ENCODE assay signal across 14 cellular contexts in genomic region chr14:20472566-20473206, GRCh38. TPM values are rescaled to one million over a fixed set of nuclear protein-coding genes. Genes with fewer than 3 reads are reported as not detected.
A peak's percentile ranks its signal among the peaks of the same experiment; 100 is the strongest.
DNase-seq lines count a peak whose midpoint lies in the region; TF ChIP-seq lines count a peak whose summit lies in the region.
"Had no signal": no experiment of that assay in that cellular context is flagged by ENCODE, and none has a peak within 500 bp of the region (broad histone marks: within the 10 kb centered on the region; RNA-seq: fewer than 3 reads in every experiment).

No MANE protein-coding gene starts in this region.

- H3K27me3 ChIP-seq in breast epithelium: no peaks in the 10 kb centered on the region
- H3K27me3 ChIP-seq in duodenal mucosa (ENCODE audit: control insufficient read depth in 1 of 2, insufficient read depth in 2 of 2, low read length in 2 of 2): no peaks in the 10 kb centered on the region
- H3K27me3 ChIP-seq: vagina had no signal

- no peaks in the 10 kb centered on the region for H3K36me3 ChIP-seq in breast epithelium
- H3K36me3 ChIP-seq in duodenal mucosa (ENCODE audit: control insufficient read depth in 1 of 2, insufficient read depth in 2 of 2, low read length in 2 of 2): peaks cover 46 to 52% of the 10 kb centered on the region in 2 donors

- POLR2A ChIA-PET in MCF 10A (lab: Yijun Ruan, JAX): interaction anchor here (0.9 to 6.3 kb wide), 3 partner anchors 11 to 17 kb away, joined by 3 to 81 read pairs (median 30); partner anchors contain the start of genes APEX1, OSGEP and PIP4P1

- H3K9me3 ChIP-seq in breast epithelium: no peaks in the 10 kb centered on the region
- H3K9me3 ChIP-seq in duodenal mucosa (ENCODE audit: control insufficient read depth in 1 of 2, low read length in 2 of 2): no peaks in the 10 kb centered on the region
- H3K9me3 ChIP-seq: vagina had no signal

- CTCF ChIA-PET in MCF 10A (lab: Yijun Ruan, JAX): interaction anchor here (0.7 to 1.4 kb wide), 7 partner anchors 12 to 208 kb away, joined by 3 to 5 read pairs (median 3); partner anchors contain the start of gene PIP4P1

- H3K9me3 Mint-ChIP-seq in MCF 10A (ENCODE audit: unreplicated experiment) (no peaks in the 10 kb centered on the region), type B pancreatic cell (no peaks in the 10 kb centered on the region)

- H3K27me3 Mint-ChIP-seq in MCF 10A (ENCODE audit: insufficient read depth, unreplicated experiment) (no peaks in the 10 kb centered on the region), type B pancreatic cell (no peaks in the 10 kb centered on the region)

- intact Hi-C loops in MCF 10A (cut with micrococcal nuclease): no loop called here
- intact Hi-C loops in breast epithelium (cut with DNase I; ENCODE audit: low total_unique reads): no loop called here
- intact Hi-C loops in lower leg skin (cut with DNase I; ENCODE audit: low total_unique reads): no loop called here

- H3K9ac ChIP-seq in duodenal mucosa (ENCODE audit: low read depth in 1 of 2, low read length in 2 of 2): peak overlapping the region in 1 of 2 donors; percentile 55

- H3K4me3 Mint-ChIP-seq in MCF 10A (ENCODE audit: unreplicated experiment) (no peak overlapping the region), type B pancreatic cell (peak overlapping the region; percentile 35)

- WGBS in lower leg skin, 2 donors: 95 to 96% methylated on average over 2 of the region's 2 CpGs

- BruUV-seq in MCF 10A (replicated peaks; lab: Mats Ljungman, UMichigan): no TSS peak

- TF ChIP-seq CTCF in MCF 10A (IDR thresholded peaks at IDR 0.05; ENCODE audit: unreplicated experiment): no peak
- TF ChIP-seq CTCF in breast epithelium (IDR thresholded peaks at IDR 0.05): no peak
- TF ChIP-seq CTCF in type B pancreatic cell (conservative IDR thresholded peaks at IDR 0.05): no peak
- no peak for TF ChIP-seq CTCF in lower leg skin (IDR thresholded peaks at IDR 0.05)

- H3K4me1 Mint-ChIP-seq in MCF 10A (ENCODE audit: insufficient read depth, unreplicated experiment): peaks cover 33% of the 10 kb centered on the region
- H3K4me1 Mint-ChIP-seq in type B pancreatic cell (ENCODE audit: unreplicated experiment): peaks cover 13% of the 10 kb centered on the region

- no peak overlapping the region for H3K4me3 ChIP-seq in breast epithelium
- H3K4me3 ChIP-seq in duodenal mucosa (ENCODE audit: low read depth in 1 of 2, low read length in 2 of 2): peak overlapping the region in 1 of 2 donors; percentile 62
- H3K4me3 ChIP-seq in lower leg skin (ENCODE audit: low read depth, poor library complexity, severe bottlenecking): no peak overlapping the region
- H3K4me3 ChIP-seq: SK-N-MC, vagina had no signal

- H3K4me1 ChIP-seq in breast epithelium (no peaks in the 10 kb centered on the region), duodenal mucosa (ENCODE audit: control insufficient read depth in 1 of 2, insufficient read depth in 2 of 2, low read length in 2 of 2) (peaks cover 34 to 41% of the 10 kb centered on the region in 2 donors)

- H3K27ac ChIP-seq in breast epithelium: no peak overlapping the region
- H3K27ac ChIP-seq in duodenal mucosa (ENCODE audit: low read depth, low read length): peak overlapping the region; percentile 3
- H3K27ac ChIP-seq: SK-N-MC, vagina had no signal

- DNase-seq in MCF 10A (ENCODE audit: unreplicated experiment) (no peak), breast epithelium (ENCODE audit: low spot score in 2 of 2) (no peak), type B pancreatic cell (ENCODE audit: extremely low spot score, unreplicated experiment) (no peak), NCI-H2029 (lab: John Stamatoyannopoulos, UW) (no peak), lower leg skin (ENCODE audit: low spot score in 2 of 2) (no peak)
- DNase-seq: activated CD4-positive, alpha-beta T cell treated with anti-CD3 and anti-CD28 coated beads for 48 hours; anterior cingulate cortex; effector CD4-positive, alpha-beta T cell; left cardiac atrium; NCI-H187; NK-92 treated with Interleukin-12 subunit alpha and Interleukin-12 subunit beta, amount 100 ng/mL, for 24 hours had no signal

- peak overlapping the region; percentile 88 for H3K27ac Mint-ChIP-seq in MCF 10A (ENCODE audit: low read depth, unreplicated experiment)
- H3K27ac Mint-ChIP-seq in type B pancreatic cell: no peak overlapping the region

- H3K36me3 Mint-ChIP-seq in MCF 10A (ENCODE audit: insufficient read depth, unreplicated experiment): peaks cover 64% of the 10 kb centered on the region
- H3K36me3 Mint-ChIP-seq in type B pancreatic cell: peaks cover 16% of the 10 kb centered on the region

- TF ChIP-seq POLR2A in breast epithelium (IDR thresholded peaks at IDR 0.05) (no peak), lower leg skin (IDR thresholded peaks at IDR 0.05) (no peak)

RNA-seq across cellular contexts. Expression of gene PNP, which starts 3.5 kb away (rescaled TPM):
- total RNA-seq in MCF 10A (2022): 56.0 and 63.9 TPM in 2 replicates
- 10 to 100 TPM; 26.4 to 60.0 (median 38.8) TPM for total RNA-seq in breast epithelium
- 36.9 and 66.3 TPM in 2 replicates for total RNA-seq in type B pancreatic cell (ENCODE audit: low replicate concordance)
- total RNA-seq in lower leg skin: 10 to 100 TPM; 23.0 to 48.8 (median 36.2) TPM

RNA-seq across cellular contexts. Expression of gene PIP4P1, which starts 11.5 kb away (rescaled TPM):
- total RNA-seq in MCF 10A (2022): 22.5 and 34.9 TPM in 2 replicates
- total RNA-seq in breast epithelium: 10 to 100 TPM; 23.6 to 34.1 (median 29.9) TPM
- 38.4 and 44.8 TPM in 2 replicates for total RNA-seq in type B pancreatic cell (ENCODE audit: low replicate concordance)
- total RNA-seq in lower leg skin: 10 to 100 TPM; 26.0 to 34.6 (median 27.6) TPM

RNA-seq across cellular contexts. Expression of gene APEX1, which starts 17.7 kb away (rescaled TPM):
- total RNA-seq in MCF 10A (2022) (140 and 168 TPM in 2 replicates), breast epithelium (100 to 1,000 TPM; 129 to 165 (median 150) TPM), type B pancreatic cell (ENCODE audit: low replicate concordance) (228 and 319 TPM in 2 replicates), lower leg skin (100 to 1,000 TPM; 107 to 217 (median 119) TPM)

RNA-seq across cellular contexts. Expression of gene OSGEP, which starts 18.1 kb away (rescaled TPM):
- 27.2 and 34.7 TPM in 2 replicates for total RNA-seq in MCF 10A (2022)
- total RNA-seq in breast epithelium: 10 to 100 TPM; 38.1 to 66.9 (median 57.5) TPM
- 37.4 and 57.1 TPM in 2 replicates for total RNA-seq in type B pancreatic cell (ENCODE audit: low replicate concordance)
- 10 to 100 TPM; 13.8 to 54.5 (median 35.8) TPM for total RNA-seq in lower leg skin

RNA-seq across cellular contexts. Expression of gene RNASE10, which starts 32.7 kb away (rescaled TPM):
- total RNA-seq in MCF 10A (2022) (0.44 and 0.98 TPM in 2 replicates), breast epithelium (not detected), type B pancreatic cell (ENCODE audit: low replicate concordance) (0.88 and 0.94 TPM in 2 replicates), lower leg skin (not detected)
- total RNA-seq: vagina had no signal
